ENCODE assay signal across 1 cellular context in the genomic region with DNA sequence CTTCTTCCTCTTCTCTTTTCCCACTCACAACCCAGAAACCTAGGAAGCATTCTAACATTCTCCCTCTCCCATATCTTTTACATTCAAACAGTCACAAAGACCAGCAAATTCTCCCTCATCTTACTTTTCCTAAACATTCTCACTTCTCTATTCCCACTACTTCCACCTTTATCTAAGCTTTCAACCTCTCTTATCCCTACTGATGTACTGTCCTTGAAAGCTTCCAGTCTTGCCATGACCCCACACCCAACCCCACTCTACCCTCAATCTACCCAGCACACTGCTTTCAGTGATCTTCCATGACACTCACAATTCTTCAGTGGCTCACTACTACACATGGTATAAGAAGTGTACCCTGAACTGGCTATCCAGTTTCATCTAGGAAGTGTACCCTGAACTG.
TF ChIP-seq lines count a peak whose summit lies in the region.

No MANE protein-coding gene starts in this region.

TF ChIP-seq in SK-N-SH treated with all-trans-retinoic acid at 6 μM for 48 hours, 23 proteins besides CTCF, POLR2A, EP300 and RAD21 (continued from another document):
- TF ChIP-seq, protein P1, sequence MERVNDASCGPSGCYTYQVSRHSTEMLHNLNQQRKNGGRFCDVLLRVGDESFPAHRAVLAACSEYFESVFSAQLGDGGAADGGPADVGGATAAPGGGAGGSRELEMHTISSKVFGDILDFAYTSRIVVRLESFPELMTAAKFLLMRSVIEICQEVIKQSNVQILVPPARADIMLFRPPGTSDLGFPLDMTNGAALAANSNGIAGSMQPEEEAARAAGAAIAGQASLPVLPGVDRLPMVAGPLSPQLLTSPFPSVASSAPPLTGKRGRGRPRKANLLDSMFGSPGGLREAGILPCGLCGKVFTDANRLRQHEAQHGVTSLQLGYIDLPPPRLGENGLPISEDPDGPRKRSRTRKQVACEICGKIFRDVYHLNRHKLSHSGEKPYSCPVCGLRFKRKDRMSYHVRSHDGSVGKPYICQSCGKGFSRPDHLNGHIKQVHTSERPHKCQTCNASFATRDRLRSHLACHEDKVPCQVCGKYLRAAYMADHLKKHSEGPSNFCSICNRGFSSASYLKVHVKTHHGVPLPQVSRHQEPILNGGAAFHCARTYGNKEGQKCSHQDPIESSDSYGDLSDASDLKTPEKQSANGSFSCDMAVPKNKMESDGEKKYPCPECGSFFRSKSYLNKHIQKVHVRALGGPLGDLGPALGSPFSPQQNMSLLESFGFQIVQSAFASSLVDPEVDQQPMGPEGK (CRISPR knock-in tag; IDR thresholded peaks at IDR 0.05; ENCODE audit: borderline replicate concordance) = no peak
